In genomic region chr13:25169951-25170553, GRCh38 we compare ENCODE assay signal across 15 cellular contexts. TPM values are rescaled to one million over a fixed set of nuclear protein-coding genes. Genes with fewer than 3 reads are reported as not detected.
DNase-seq lines count a peak whose midpoint lies in the region; ATAC-seq and TF ChIP-seq lines count a peak whose summit lies in the region.
"Had no signal": no experiment of that assay in that cellular context is flagged by ENCODE, and none has a peak within 500 bp of the region (broad histone marks: within the 10 kb centered on the region; RNA-seq: fewer than 3 reads in every experiment).

No MANE protein-coding gene starts in this region.

- H3K9me3 ChIP-seq in iPS DF 6.9 (ENCODE audit: control insufficient read depth, insufficient read depth, low read length) = no peaks in the 10 kb centered on the region
- H3K9me3 ChIP-seq: adrenal gland, esophagus squamous epithelium had no signal

- DNase-seq in NCI-H69 (lab: John Stamatoyannopoulos, UW) (peak; percentile 37), iPS DF 6.9 (ENCODE audit: low read depth, low spot score) (no peak), posterior cingulate gyrus (peak in 6 of 10 donors; percentile 27 to 90 (median 62))
- DNase-seq in activated T-helper 1 cell treated with anti-CD3 and anti-CD28 coated beads, Interleukin-12 subunit alpha, Interleukin-12 subunit beta, Interleukin-2, Interleukin-4 antibody, amounts not matched to agents 30 ng/mL and 10 ng/mL and 1 ng/mL, durations not matched to agents 14 hours and 24 hours and 36 hours (ENCODE audit: low spot score) = no peak
- DNase-seq in activated CD4-positive, alpha-beta T cell treated with anti-CD3 and anti-CD28 coated beads, Interleukin-2, amount 10 ng/mL, durations not matched to agents 24 days and 14 days = no peak
- no peak for DNase-seq in activated T-cell treated with anti-CD3 and anti-CD28 coated beads, Interleukin-2, amount 50 U/mL, for 24 hours
- DNase-seq: activated CD8-positive, alpha-beta memory T cell treated with anti-CD3 and anti-CD28 coated beads, Interleukin-2, amount 50 U/mL, for 4 hours; esophagus squamous epithelium; NCI-H1436 treated with DMSO at 0.1 percent for 48 hours; stimulated activated CD4-positive, alpha-beta T cell treated with anti-CD3 and anti-CD28 coated beads, Interleukin-1b, Interleukin-23, amount 100 ng/mL, for 48 hours had no signal

- H3K36me3 Mint-ChIP-seq in activated T-helper 1 cell treated with anti-CD3 and anti-CD28 coated beads, Interleukin-12 subunit alpha, Interleukin-12 subunit beta, Interleukin-2, Interleukin-4 antibody, amounts not matched to agents 30 ng/mL and 10 ng/mL and 1 ng/mL, durations not matched to agents 14 hours and 24 hours and 36 hours (ENCODE audit: low read depth) = no peaks in the 10 kb centered on the region
- H3K36me3 Mint-ChIP-seq in activated CD4-positive, alpha-beta T cell treated with anti-CD3 and anti-CD28 coated beads, Interleukin-2, amount 10 ng/mL, durations not matched to agents 24 days and 14 days (ENCODE audit: low read depth) = no peaks in the 10 kb centered on the region
- no peaks in the 10 kb centered on the region for H3K36me3 Mint-ChIP-seq in activated T-cell treated with anti-CD3 and anti-CD28 coated beads, Interleukin-2, amount 50 U/mL, for 24 hours (ENCODE audit: low read depth)

- no peaks in the 10 kb centered on the region for H3K36me3 ChIP-seq in iPS DF 6.9 (ENCODE audit: control insufficient read depth, insufficient read depth, low read length)
- H3K36me3 ChIP-seq: adrenal gland, esophagus squamous epithelium had no signal

- peaks cover 20% of the 10 kb centered on the region for H3K27me3 ChIP-seq in iPS DF 6.9 (ENCODE audit: control insufficient read depth, insufficient read depth, low read length)

- intact Hi-C loops in posterior cingulate gyrus (cut with DNase I) = loop anchor here (5.0 to 10.0 kb wide), 2 partner anchors 75 to 117 kb away; partner anchors contain the start of gene MTMR6
- intact Hi-C loops in activated T-helper 1 cell treated with anti-CD3 and anti-CD28 coated beads, Interleukin-12 subunit alpha, Interleukin-12 subunit beta, Interleukin-2, Interleukin-4 antibody, amounts not matched to agents 30 ng/mL and 10 ng/mL and 1 ng/mL, durations not matched to agents 14 hours and 24 hours and 36 hours (cut with micrococcal nuclease) = no loop called here
- intact Hi-C loops in activated CD4-positive, alpha-beta T cell treated with anti-CD3 and anti-CD28 coated beads, Interleukin-2, amount 10 ng/mL, durations not matched to agents 24 days and 14 days (cut with micrococcal nuclease) = no loop called here

- H3K9me3 Mint-ChIP-seq in activated T-helper 1 cell treated with anti-CD3 and anti-CD28 coated beads, Interleukin-12 subunit alpha, Interleukin-12 subunit beta, Interleukin-2, Interleukin-4 antibody, amounts not matched to agents 30 ng/mL and 10 ng/mL and 1 ng/mL, durations not matched to agents 14 hours and 24 hours and 36 hours = no peaks in the 10 kb centered on the region
- H3K9me3 Mint-ChIP-seq in activated CD4-positive, alpha-beta T cell treated with anti-CD3 and anti-CD28 coated beads, Interleukin-2, amount 10 ng/mL, durations not matched to agents 24 days and 14 days = no peaks in the 10 kb centered on the region
- H3K9me3 Mint-ChIP-seq in activated T-cell treated with anti-CD3 and anti-CD28 coated beads, Interleukin-2, amount 50 U/mL, for 24 hours = no peaks in the 10 kb centered on the region

- WGBS in iPS DF 6.9 (ENCODE audit: insufficient coverage, insufficient read length) = no CpG with 5 or more reads among the region's 37 CpGs

- H3K4me3 Mint-ChIP-seq in activated T-helper 1 cell treated with anti-CD3 and anti-CD28 coated beads, Interleukin-12 subunit alpha, Interleukin-12 subunit beta, Interleukin-2, Interleukin-4 antibody, amounts not matched to agents 30 ng/mL and 10 ng/mL and 1 ng/mL, durations not matched to agents 14 hours and 24 hours and 36 hours = no peak overlapping the region
- H3K4me3 Mint-ChIP-seq in activated CD4-positive, alpha-beta T cell treated with anti-CD3 and anti-CD28 coated beads, Interleukin-2, amount 10 ng/mL, durations not matched to agents 24 days and 14 days = no peak overlapping the region
- no peak overlapping the region for H3K4me3 Mint-ChIP-seq in activated T-cell treated with anti-CD3 and anti-CD28 coated beads, Interleukin-2, amount 50 U/mL, for 24 hours

- no peak for ATAC-seq in GM18520 (IDR thresholded peaks at IDR 0.05; ENCODE audit: unreplicated experiment)

- no peaks in the 10 kb centered on the region; the same call in 1 of the 2 replicates for H3K4me1 ChIP-seq in iPS DF 6.9 (ENCODE audit: control insufficient read depth, insufficient read depth, low read length)
- H3K4me1 ChIP-seq: adrenal gland had no signal

- no peak overlapping the region for H3K27ac Mint-ChIP-seq in activated T-helper 1 cell treated with anti-CD3 and anti-CD28 coated beads, Interleukin-12 subunit alpha, Interleukin-12 subunit beta, Interleukin-2, Interleukin-4 antibody, amounts not matched to agents 30 ng/mL and 10 ng/mL and 1 ng/mL, durations not matched to agents 14 hours and 24 hours and 36 hours
- no peak overlapping the region for H3K27ac Mint-ChIP-seq in activated CD4-positive, alpha-beta T cell treated with anti-CD3 and anti-CD28 coated beads, Interleukin-2, amount 10 ng/mL, durations not matched to agents 24 days and 14 days
- no peak overlapping the region for H3K27ac Mint-ChIP-seq in activated T-cell treated with anti-CD3 and anti-CD28 coated beads, Interleukin-2, amount 50 U/mL, for 24 hours

- H3K4me3 ChIP-seq in GM12875 (ENCODE audit: low read depth, low read length) = peak overlapping the region; percentile 51
- peak overlapping the region; percentile 27; the same call in 1 of the 2 replicates for H3K4me3 ChIP-seq in iPS DF 6.9 (ENCODE audit: low read length)

- peaks cover 60% of the 10 kb centered on the region for H3K27me3 Mint-ChIP-seq in activated T-helper 1 cell treated with anti-CD3 and anti-CD28 coated beads, Interleukin-12 subunit alpha, Interleukin-12 subunit beta, Interleukin-2, Interleukin-4 antibody, amounts not matched to agents 30 ng/mL and 10 ng/mL and 1 ng/mL, durations not matched to agents 14 hours and 24 hours and 36 hours (ENCODE audit: insufficient read depth)
- peaks cover 70% of the 10 kb centered on the region for H3K27me3 Mint-ChIP-seq in activated CD4-positive, alpha-beta T cell treated with anti-CD3 and anti-CD28 coated beads, Interleukin-2, amount 10 ng/mL, durations not matched to agents 24 days and 14 days
- peaks cover 70% of the 10 kb centered on the region for H3K27me3 Mint-ChIP-seq in activated T-cell treated with anti-CD3 and anti-CD28 coated beads, Interleukin-2, amount 50 U/mL, for 24 hours

- H3K4me1 Mint-ChIP-seq in activated T-helper 1 cell treated with anti-CD3 and anti-CD28 coated beads, Interleukin-12 subunit alpha, Interleukin-12 subunit beta, Interleukin-2, Interleukin-4 antibody, amounts not matched to agents 30 ng/mL and 10 ng/mL and 1 ng/mL, durations not matched to agents 14 hours and 24 hours and 36 hours (ENCODE audit: low read depth) = peaks cover 10% of the 10 kb centered on the region
- peaks cover 9% of the 10 kb centered on the region for H3K4me1 Mint-ChIP-seq in activated CD4-positive, alpha-beta T cell treated with anti-CD3 and anti-CD28 coated beads, Interleukin-2, amount 10 ng/mL, durations not matched to agents 24 days and 14 days
- H3K4me1 Mint-ChIP-seq in activated T-cell treated with anti-CD3 and anti-CD28 coated beads, Interleukin-2, amount 50 U/mL, for 24 hours (ENCODE audit: low read depth) = peaks cover 13% of the 10 kb centered on the region

- no peak overlapping the region for H3K27ac ChIP-seq in iPS DF 6.9 (ENCODE audit: low read length)
- H3K27ac ChIP-seq: adrenal gland, coronary artery, esophagus squamous epithelium, KMS-11 had no signal

- no peak for TF ChIP-seq CTCF in GM12875 (IDR thresholded peaks at IDR 0.05; ENCODE audit: borderline replicate concordance, insufficient read depth, low read depth, low read length)

RNA-seq across cellular contexts. Expression of gene AMER2, which starts 2.0 kb away (rescaled TPM):
- not detected in 2 replicates for total RNA-seq in activated T-helper 1 cell treated with anti-CD3 and anti-CD28 coated beads, Interleukin-12 subunit alpha, Interleukin-12 subunit beta, Interleukin-2, Interleukin-4 antibody, amounts not matched to agents 30 ng/mL and 10 ng/mL and 1 ng/mL, durations not matched to agents 14 hours and 24 hours and 36 hours
- total RNA-seq in activated CD4-positive, alpha-beta T cell treated with anti-CD3 and anti-CD28 coated beads, Interleukin-2, amount 10 ng/mL, durations not matched to agents 24 days and 14 days = not detected in 2 replicates
- total RNA-seq: esophagus squamous epithelium had no signal

Comparison
In these comparisons a context has a peak if more than half of its experiments do, and no peak if none do; other contexts are left out.
1. DNase-seq: peak in NCI-H69 (single experiment) and posterior cingulate gyrus (6 of 10); none in iPS DF 6.9 (single experiment), activated T-helper 1 cell treated with anti-CD3 and anti-CD28 coated beads, Interleukin-12 subunit alpha, Interleukin-12 subunit beta, Interleukin-2, Interleukin-4 antibody, amounts not matched to agents 30 ng/mL and 10 ng/mL and 1 ng/mL, durations not matched to agents 14 hours and 24 hours and 36 hours (single experiment), activated CD4-positive, alpha-beta T cell treated with anti-CD3 and anti-CD28 coated beads, Interleukin-2, amount 10 ng/mL, durations not matched to agents 24 days and 14 days (single experiment) and activated T-cell treated with anti-CD3 and anti-CD28 coated beads, Interleukin-2, amount 50 U/mL, for 24 hours (single experiment).